1 cellular context compared by ENCODE assay signal in genomic region chr12:6867407-6868210, GRCh38.
A peak's percentile ranks its signal among the peaks of the same experiment; 100 is the strongest.
TF ChIP-seq lines count a peak whose summit lies in the region.

TSS of gene TPI1 (plus strand) at chr12:6867531. CDS start at chr12:6867567, 36 bp downstream.

TF ChIP-seq in K562, 482 proteins besides CTCF, POLR2A, EP300 and RAD21 (continued from another document):
- TF ChIP-seq ZNF655 (CRISPR knock-in tag; IDR thresholded peaks at IDR 0.05) (no peak), ZNF778 (CRISPR knock-in tag; IDR thresholded peaks at IDR 0.05) (no peak), NR3C1 (CRISPR knock-in tag; IDR thresholded peaks at IDR 0.05) (peak; percentile 49; the same call in 1 of the 2 replicates), RNF219 (CRISPR knock-in tag; IDR thresholded peaks at IDR 0.05) (no peak), ZNF57 (CRISPR knock-in tag; IDR thresholded peaks at IDR 0.05) (no peak), KDM1A (IDR thresholded peaks at IDR 0.05) (no peak), DIDO1 (tag; IDR thresholded peaks at IDR 0.05; ENCODE audit: low read depth) (no peak), ZNF232 (CRISPR knock-in tag; IDR thresholded peaks at IDR 0.05) (no peak), NCOR1 (IDR thresholded peaks at IDR 0.05) (0 out of 2 replicates have a peak, but pooled peaks have one; percentile 36), STAT5A (IDR thresholded peaks at IDR 0.05; ENCODE audit: borderline replicate concordance, low read length) (no peak), PKNOX1 (IDR thresholded peaks at IDR 0.05) (no peak), CEBPZ (IDR thresholded peaks at IDR 0.05; ENCODE audit: borderline replicate concordance, low read depth, low read length) (no peak), KAT8 (IDR thresholded peaks at IDR 0.05; ENCODE audit: low read depth) (no peak), SRSF7 (optimal IDR thresholded peaks at IDR 0.05; ENCODE audit: low read depth, low read length) (no peak), MXD1 (CRISPR knock-in tag; IDR thresholded peaks at IDR 0.05; ENCODE audit: borderline replicate concordance, poor library complexity, severe bottlenecking) (no peak), SNRNP70 (optimal IDR thresholded peaks at IDR 0.05; ENCODE audit: low read depth, low read length) (no peak), ZFPM2 (CRISPR knock-in tag; IDR thresholded peaks at IDR 0.05) (no peak), RCOR1 (IDR thresholded peaks at IDR 0.05; ENCODE audit: borderline replicate concordance in 1 of 2, low read depth in 2 of 2, low read length in 2 of 2) (no peak), TEAD1 (CRISPR knock-in tag; IDR thresholded peaks at IDR 0.05) (no peak), AFF4 (CRISPR knock-in tag; IDR thresholded peaks at IDR 0.05) (peak; percentile 93; the same call in 1 of the 2 replicates), TRIM24 (IDR thresholded peaks at IDR 0.05) (no peak), CBFB (CRISPR knock-in tag; IDR thresholded peaks at IDR 0.05) (no peak), ZNF77 (CRISPR knock-in tag; IDR thresholded peaks at IDR 0.05) (no peak)
